Comparison of ENCODE assay signal across 16 cellular contexts in genomic region chr2:149028377-149028776, GRCh38. TPM values are rescaled to one million over a fixed set of nuclear protein-coding genes. Genes with fewer than 3 reads are reported as not detected.
A peak's percentile ranks its signal among the peaks of the same experiment; 100 is the strongest.
DNase-seq lines count a peak whose midpoint lies in the region; ATAC-seq and TF ChIP-seq lines count a peak whose summit lies in the region.
"Had no signal": no experiment of that assay in that cellular context is flagged by ENCODE, and none has a peak within 500 bp of the region (broad histone marks: within the 10 kb centered on the region; RNA-seq: fewer than 3 reads in every experiment).

No MANE protein-coding gene starts in this region.

- H3K27ac ChIP-seq in SK-N-SH (ENCODE audit: low read depth in 2 of 2, low read length in 1 of 2), result no peak overlapping the region
- H3K27ac ChIP-seq in PC-3 (ENCODE audit: low read length), result no peak overlapping the region
- H3K27ac ChIP-seq in suprapubic skin, result peak overlapping the region; percentile 47
- no peak overlapping the region for H3K27ac ChIP-seq in ascending aorta
- H3K27ac ChIP-seq: BLaER1 treated with 17β-estradiol and CSF1 and Interleukin-3, amounts not matched to agents 10 nM and 100 nM had no signal

- ATAC-seq in SK-N-SH treated with all-trans-retinoic acid at 6 μM for 48 hours (no peak), PC-3 (no peak), esophagus mucosa (peak; percentile 22)

- H3K4me2 ChIP-seq in SK-N-SH (no peak overlapping the region), PC-3 (ENCODE audit: low read length) (peak overlapping the region; percentile 87)
- H3K4me2 ChIP-seq: BLaER1 treated with 17β-estradiol and CSF1 and Interleukin-3, amounts not matched to agents 10 nM and 100 nM had no signal

- no peak for TF ChIP-seq POLR2A in suprapubic skin (IDR thresholded peaks at IDR 0.05)

- H2AFZ ChIP-seq in SK-N-SH (ENCODE audit: low read depth) (no peak overlapping the region), PC-3 (ENCODE audit: low read length) (peak overlapping the region; percentile 72)

- H3K4me3 ChIP-seq in SK-N-SH (ENCODE audit: low read depth in 2 of 2, low read length in 1 of 2) (no peak overlapping the region), PC-3 (ENCODE audit: low read length) (peak overlapping the region; percentile 51), suprapubic skin (no peak overlapping the region), ascending aorta (no peak overlapping the region)
- H3K4me3 ChIP-seq: BLaER1 treated with 17β-estradiol and CSF1 and Interleukin-3, amounts not matched to agents 10 nM and 100 nM had no signal

- no peaks in the 10 kb centered on the region for H3K36me3 ChIP-seq in SK-N-SH (replicated peaks in 1 of 2; ENCODE audit: control insufficient read depth in 1 of 2, insufficient read depth in 2 of 2, low read length in 1 of 2)
- no peaks in the 10 kb centered on the region for H3K36me3 ChIP-seq in PC-3 (ENCODE audit: low read depth, low read length)
- H3K36me3 ChIP-seq in suprapubic skin, result no peaks in the 10 kb centered on the region
- H3K36me3 ChIP-seq in ascending aorta, result no peaks in the 10 kb centered on the region
- H3K36me3 ChIP-seq: BLaER1 treated with 17β-estradiol and CSF1 and Interleukin-3, amounts not matched to agents 10 nM and 100 nM had no signal

- H3K9me3 ChIP-seq in SK-N-SH (no peaks in the 10 kb centered on the region), PC-3 (ENCODE audit: low read length) (no peaks in the 10 kb centered on the region), suprapubic skin (no peaks in the 10 kb centered on the region), ascending aorta (no peaks in the 10 kb centered on the region)
- H3K9me3 ChIP-seq: BLaER1 treated with 17β-estradiol and CSF1 and Interleukin-3, amounts not matched to agents 10 nM and 100 nM had no signal

- intact Hi-C loops in PC-3 (cut with micrococcal nuclease), result no loop called here
- intact Hi-C loops in ascending aorta (cut with DNase I), result no loop called here

- BruUV-seq in PC-3 (replicated peaks; lab: Mats Ljungman, UMichigan), result no TSS peak

- H3F3A ChIP-seq in SK-N-SH (replicated peaks; ENCODE audit: insufficient read depth) (peaks cover 5% of the 10 kb centered on the region), PC-3 (ENCODE audit: low read length, unreplicated experiment) (no peaks in the 10 kb centered on the region)

- CTCF ChIA-PET in SK-N-SH (lab: Yijun Ruan, JAX) (interaction anchor here (1.2 to 6.0 kb wide), 4 partner anchors 9 to 533 kb away, joined by 3 to 55 read pairs (median 7); no protein-coding TSS in a partner anchor), PC-3 (lab: Charles Lee) (no interaction called here)

- H3K9ac ChIP-seq in SK-N-SH, result no peak overlapping the region
- H3K9ac ChIP-seq in PC-3 (ENCODE audit: low read length), result no peak overlapping the region
- H3K9ac ChIP-seq: BLaER1 treated with 17β-estradiol and CSF1 and Interleukin-3, amounts not matched to agents 10 nM and 100 nM had no signal

- H3K4me1 ChIP-seq in SK-N-SH (ENCODE audit: control insufficient read depth in 1 of 2, insufficient read depth in 2 of 2, low read depth in 1 of 2, low read length in 1 of 2) (no peaks in the 10 kb centered on the region; a peak in 2 of 4 replicates), PC-3 (ENCODE audit: insufficient read depth, low read length) (peaks cover 14% of the 10 kb centered on the region), suprapubic skin (peaks cover 14% of the 10 kb centered on the region), ascending aorta (no peaks in the 10 kb centered on the region)

- DNase-seq in SK-N-SH (no peak), PC-3 (peak; percentile 11), suprapubic skin (ENCODE audit: low spot score in 2 of 2) (no peak), T1000 (lab: John Stamatoyannopoulos, UW) (no peak), ascending aorta (ENCODE audit: low spot score in 2 of 2) (no peak), NCI-H2171 treated with DMSO at 0.1 percent for 48 hours (lab: John Stamatoyannopoulos, UW) (no peak)
- DNase-seq: CD8-positive, alpha-beta memory T cell; MM.1S; NCI-H1105; NCI-H1694; NCI-H2107; NCI-H446; SHP77 had no signal

- no peaks in the 10 kb centered on the region for H3K79me2 ChIP-seq in SK-N-SH (ENCODE audit: insufficient read depth)
- no peaks in the 10 kb centered on the region for H3K79me2 ChIP-seq in PC-3 (ENCODE audit: low read length)

- TF ChIP-seq RAD21 in SK-N-SH (IDR thresholded peaks at IDR 0.05; ENCODE audit: low read length), result no peak

- H3K27me3 ChIP-seq in SK-N-SH (ENCODE audit: insufficient read depth) (no peaks in the 10 kb centered on the region), PC-3 (ENCODE audit: low read length) (no peaks in the 10 kb centered on the region), suprapubic skin (peaks cover 16% of the 10 kb centered on the region), ascending aorta (no peaks in the 10 kb centered on the region)
- H3K27me3 ChIP-seq: BLaER1 treated with 17β-estradiol and CSF1 and Interleukin-3, amounts not matched to agents 10 nM and 100 nM had no signal

- 78% methylated on average over 6 of the region's 6 CpGs for WGBS in SK-N-SH (ENCODE audit: low lambda C conversion rate)
- WGBS in suprapubic skin, result 59% methylated on average over 6 of the region's 6 CpGs

- TF ChIP-seq CTCF in SK-N-SH (IDR thresholded peaks at IDR 0.05) (no peak), PC-3 (conservative IDR thresholded peaks at IDR 0.05; ENCODE audit: low read depth, low read length) (no peak), suprapubic skin (IDR thresholded peaks at IDR 0.05) (no peak), ascending aorta (IDR thresholded peaks at IDR 0.05) (no peak)

- H3K9me2 ChIP-seq in SK-N-SH, result no peaks in the 10 kb centered on the region
- no peaks in the 10 kb centered on the region for H3K9me2 ChIP-seq in PC-3 (replicated peaks; ENCODE audit: low read length)

- H4K20me1 ChIP-seq in SK-N-SH (ENCODE audit: insufficient read depth) (no peaks in the 10 kb centered on the region), PC-3 (ENCODE audit: low read length) (no peaks in the 10 kb centered on the region)
- H4K20me1 ChIP-seq: BLaER1 treated with 17β-estradiol and CSF1 and Interleukin-3, amounts not matched to agents 10 nM and 100 nM had no signal

- TF ChIP-seq EP300 in SK-N-SH (IDR thresholded peaks at IDR 0.05; ENCODE audit: borderline replicate concordance in 1 of 2, low read depth in 1 of 2, low read length in 1 of 2) (no peak), suprapubic skin (IDR thresholded peaks at IDR 0.05) (no peak)

- POLR2A ChIA-PET in SK-N-SH (lab: Yijun Ruan, JAX), result no interaction called here
- POLR2A ChIA-PET in PC-3 (lab: Charles Lee; ENCODE audit: unreplicated experiment), result no interaction called here

TF ChIP-seq in SK-N-SH, 30 proteins besides CTCF, POLR2A, EP300 and RAD21 (continues in another document):
- TF ChIP-seq NFIC (IDR thresholded peaks at IDR 0.05; ENCODE audit: borderline replicate concordance) (0 out of 2 replicates have a peak, but pooled peaks have one; percentile 6), FOSL2 (IDR thresholded peaks at IDR 0.05; ENCODE audit: borderline replicate concordance, low read depth) (no peak)

TF ChIP-seq in SK-N-SH treated with all-trans-retinoic acid at 6 μM for 48 hours, 23 proteins besides CTCF, POLR2A, EP300 and RAD21 (continues in another document):
- TF ChIP-seq RARB (CRISPR knock-in tag; IDR thresholded peaks at IDR 0.05) (no peak), ARNTL (CRISPR knock-in tag; IDR thresholded peaks at IDR 0.05; ENCODE audit: borderline replicate concordance, low read depth) (no peak), PATZ1 (CRISPR knock-in tag; IDR thresholded peaks at IDR 0.05; ENCODE audit: borderline replicate concordance) (no peak), ZC3H10 (CRISPR knock-in tag; IDR thresholded peaks at IDR 0.05) (no peak), ZNF565 (CRISPR knock-in tag; conservative IDR thresholded peaks at IDR 0.05; ENCODE audit: low read depth) (no peak), ZNF8 (CRISPR knock-in tag; IDR thresholded peaks at IDR 0.05) (no peak), CREB5 (CRISPR knock-in tag; IDR thresholded peaks at IDR 0.05; ENCODE audit: low read depth) (no peak)

RNA-seq across cellular contexts. Expression of gene LYPD6B, which starts 10.1 kb away (rescaled TPM):
- polyA plus RNA-seq in SK-N-SH (2012; rRNA removed), result 17.0 and 18.2 TPM in 2 replicates
- polyA plus RNA-seq in SK-N-SH (2012; cell fraction: cytosol; rRNA removed), result 19.1 and 19.6 TPM in 2 replicates
- 27.3 and 29.3 TPM in 2 replicates for polyA plus RNA-seq in SK-N-SH (2012; cell fraction: nucleus; rRNA removed)
- total RNA-seq in PC-3 (2014; rRNA removed), result 1.9 and 2.0 TPM in 2 replicates
- 3.2 TPM for total RNA-seq in esophagus mucosa
- total RNA-seq in suprapubic skin, result 100 to 1,000 TPM in 2 of 4 donors, 10 to 100 TPM in 2; 83.7 to 129 (median 97.7) TPM
- total RNA-seq in ascending aorta, result not detected
- total RNA-seq: CD8-positive, alpha-beta memory T cell had no signal
- polyA plus RNA-seq: CD8-positive, alpha-beta memory T cell had no signal

Comparison
In these comparisons a context has a peak if more than half of its experiments do, and no peak if none do; other contexts are left out.
1. RNA of gene LYPD6B, which starts 10.1 kb away (total RNA-seq): 83.7 to 129 TPM in suprapubic skin; 3.2 TPM in esophagus mucosa (single experiment), 1.9 to 2.0 TPM in PC-3 and not detected in ascending aorta (single experiment); every median in the first group is over 10 times any median in the second.